Comparison of ENCODE assay signal across 27 cellular contexts in genomic region chrX:147920161-147920666, GRCh38. TPM values are rescaled to one million over a fixed set of nuclear protein-coding genes. Genes with fewer than 3 reads are reported as not detected.
DNase-seq lines count a peak whose midpoint lies in the region; ATAC-seq lines count a peak whose summit lies in the region.
"Had no signal": no experiment of that assay in that cellular context is flagged by ENCODE, and none has a peak within 500 bp of the region (broad histone marks: within the 10 kb centered on the region; RNA-seq: fewer than 3 reads in every experiment).

No MANE protein-coding gene starts in this region.

- H3K4me3 ChIP-seq in SJCRH30, result no peak overlapping the region
- H3K4me3 ChIP-seq: colonic mucosa, heart right ventricle, lower lobe of right lung, prostate gland, sigmoid colon, SK-N-MC, upper lobe of right lung had no signal

- no peaks in the 10 kb centered on the region for H3K27me3 Mint-ChIP-seq in activated naive CD4-positive, alpha-beta T cell treated with anti-CD3 and anti-CD28 coated beads, Interleukin-2, amount 50 U/mL, for 24 hours
- H3K27me3 Mint-ChIP-seq in memory B cell, result no peaks in the 10 kb centered on the region
- H3K27me3 Mint-ChIP-seq: stimulated activated memory B cell treated with anti-CD40 and anti-IgM and Interleukin-4, amounts not matched to agents 10 μg/mL and 1 μg/mL and 100 μg/mL, for 72 hours had no signal

- peaks cover 2% of the 10 kb centered on the region for H3K36me3 ChIP-seq in SJCRH30
- H3K36me3 ChIP-seq: BE2C, colonic mucosa, lower lobe of right lung, prostate gland, sigmoid colon, upper lobe of right lung had no signal

- ATAC-seq in memory B cell (ENCODE audit: low read depth) (no peak), HG02981 (IDR thresholded peaks at IDR 0.05; ENCODE audit: unreplicated experiment) (no peak), HG02763 (IDR thresholded peaks at IDR 0.05; ENCODE audit: unreplicated experiment) (no peak)
- ATAC-seq: heart right ventricle; lower lobe of right lung; stimulated activated memory B cell treated with anti-CD40 and anti-IgM and Interleukin-4, amounts not matched to agents 10 μg/mL and 1 μg/mL and 100 μg/mL, for 72 hours; upper lobe of right lung had no signal

- no peaks in the 10 kb centered on the region for H3K9me3 ChIP-seq in SJCRH30 (replicated peaks)
- H3K9me3 ChIP-seq: BE2C, colonic mucosa, heart right ventricle, lower lobe of right lung, prostate gland, sigmoid colon, upper lobe of right lung had no signal

- no peak for DNase-seq in activated naive CD4-positive, alpha-beta T cell treated with Interleukin-2 at 50 U/mL for 16 hours
- DNase-seq in SJCRH30, result peak; percentile 33 to 68
- no peak for DNase-seq in memory B cell (ENCODE audit: low spot score in 2 of 2)
- no peak for DNase-seq in NCI-H1105 treated with DMSO at 0.1 percent for 48 hours (lab: John Stamatoyannopoulos, UW)
- DNase-seq in activated CD8-positive, alpha-beta memory T cell treated with anti-CD3 and anti-CD28 coated beads, Interleukin-2, amount 50 U/mL, for 48 hours, result no peak
- DNase-seq: ACHN; activated CD4-positive, alpha-beta T cell treated with anti-CD3 and anti-CD28 coated beads for 1 hour; activated naive CD4-positive, alpha-beta T cell treated with anti-CD3 and anti-CD28 coated beads, Interleukin-2, amount 50 U/mL, for 16 hours; activated T-cell treated with anti-CD3 and anti-CD28 coated beads, Interleukin-2, amount 50 U/mL, for 48 hours; BE2C; colonic mucosa; effector memory CD4-positive, alpha-beta T cell; heart right ventricle; kidney glomerular epithelial cell; lower lobe of right lung; NCI-H1092; NCI-H1930; sigmoid colon; stimulated activated CD4-positive, alpha-beta T cell treated with anti-CD3 and anti-CD28 coated beads, Interleukin-4, amount 100 ng/mL, for 4 hours; substantia nigra; upper lobe of right lung had no signal

- no peaks in the 10 kb centered on the region for H3K9me3 Mint-ChIP-seq in activated naive CD4-positive, alpha-beta T cell treated with anti-CD3 and anti-CD28 coated beads, Interleukin-2, amount 50 U/mL, for 24 hours
- H3K9me3 Mint-ChIP-seq in memory B cell, result no peaks in the 10 kb centered on the region
- H3K9me3 Mint-ChIP-seq: stimulated activated memory B cell treated with anti-CD40 and anti-IgM and Interleukin-4, amounts not matched to agents 10 μg/mL and 1 μg/mL and 100 μg/mL, for 72 hours had no signal

- H3K4me1 Mint-ChIP-seq in activated naive CD4-positive, alpha-beta T cell treated with anti-CD3 and anti-CD28 coated beads, Interleukin-2, amount 50 U/mL, for 24 hours, result peaks cover 80% of the 10 kb centered on the region
- H3K4me1 Mint-ChIP-seq in memory B cell, result peaks cover 32% of the 10 kb centered on the region

- H3K27me3 ChIP-seq in SJCRH30, result no peaks in the 10 kb centered on the region
- H3K27me3 ChIP-seq: BE2C, colonic mucosa, heart right ventricle, sigmoid colon, upper lobe of right lung had no signal

- peak overlapping the region; percentile 51 for H3K4me3 Mint-ChIP-seq in activated naive CD4-positive, alpha-beta T cell treated with anti-CD3 and anti-CD28 coated beads, Interleukin-2, amount 50 U/mL, for 24 hours
- no peak overlapping the region for H3K4me3 Mint-ChIP-seq in memory B cell
- H3K4me3 Mint-ChIP-seq: stimulated activated memory B cell treated with anti-CD40 and anti-IgM and Interleukin-4, amounts not matched to agents 10 μg/mL and 1 μg/mL and 100 μg/mL, for 72 hours had no signal

- peak overlapping the region; percentile 35 for H3K27ac ChIP-seq in SJCRH30
- H3K27ac ChIP-seq: colonic mucosa, heart right ventricle, lower lobe of right lung, prostate gland, sigmoid colon, SK-N-MC, upper lobe of right lung had no signal

- H3K36me3 Mint-ChIP-seq in activated naive CD4-positive, alpha-beta T cell treated with anti-CD3 and anti-CD28 coated beads, Interleukin-2, amount 50 U/mL, for 24 hours, result no peaks in the 10 kb centered on the region
- H3K36me3 Mint-ChIP-seq in memory B cell, result peaks cover 6% of the 10 kb centered on the region
- H3K36me3 Mint-ChIP-seq: stimulated activated memory B cell treated with anti-CD40 and anti-IgM and Interleukin-4, amounts not matched to agents 10 μg/mL and 1 μg/mL and 100 μg/mL, for 72 hours had no signal

- peaks cover 20% of the 10 kb centered on the region for H3K4me1 ChIP-seq in SJCRH30
- H3K4me1 ChIP-seq: BE2C, colonic mucosa, prostate gland, upper lobe of right lung had no signal

- H3K27ac Mint-ChIP-seq in activated naive CD4-positive, alpha-beta T cell treated with anti-CD3 and anti-CD28 coated beads, Interleukin-2, amount 50 U/mL, for 24 hours, result no peak overlapping the region
- H3K27ac Mint-ChIP-seq in memory B cell, result peak overlapping the region; percentile 75
- H3K27ac Mint-ChIP-seq: stimulated activated memory B cell treated with anti-CD40 and anti-IgM and Interleukin-4, amounts not matched to agents 10 μg/mL and 1 μg/mL and 100 μg/mL, for 72 hours had no signal

RNA-seq across cellular contexts. Expression of gene FMR1, which starts 8.5 kb away (rescaled TPM):
- total RNA-seq in SJCRH30 (2014; rRNA removed; shearing (Covaris generic)), result 71.9 and 80.8 TPM in 2 replicates

Comparison
In these comparisons a context has a peak if more than half of its experiments do, and no peak if none do; other contexts are left out.
1. DNase-seq: peak in SJCRH30 (2 of 2); none in activated naive CD4-positive, alpha-beta T cell treated with Interleukin-2 at 50 U/mL for 16 hours (single experiment), memory B cell (0 of 2), NCI-H1105 treated with DMSO at 0.1 percent for 48 hours (single experiment) and activated CD8-positive, alpha-beta memory T cell treated with anti-CD3 and anti-CD28 coated beads, Interleukin-2, amount 50 U/mL, for 48 hours (single experiment).